Comparison of ENCODE assay signal across 1 cellular context in genomic region chr2:46181789-46182530, GRCh38.
TF ChIP-seq lines count a peak whose summit lies in the region.

No MANE protein-coding gene starts in this region.

TF ChIP-seq in K562, 482 proteins besides CTCF, POLR2A, EP300 and RAD21 (continued from another document):
- peak; percentile 73 for TF ChIP-seq PRDM10 (IDR thresholded peaks at IDR 0.05; ENCODE audit: partially characterized antibody)
- TF ChIP-seq RFX1 (IDR thresholded peaks at IDR 0.05), result peak; percentile 8; the same call in 1 of the 2 replicates
- no peak for TF ChIP-seq TAL1 (IDR thresholded peaks at IDR 0.05)
- TF ChIP-seq ATF1 (CRISPR knock-in tag; IDR thresholded peaks at IDR 0.05), result no peak
- peak; percentile 71 for TF ChIP-seq ATF1 (tag; IDR thresholded peaks at IDR 0.05)
- TF ChIP-seq SMARCB1 (IDR thresholded peaks at IDR 0.05; ENCODE audit: insufficient read length, low read depth), result no peak
- no peak for TF ChIP-seq TAF1 (IDR thresholded peaks at IDR 0.05; ENCODE audit: control insufficient read depth, extremely low read depth, insufficient read depth, low read length, severe bottlenecking)
- TF ChIP-seq ZKSCAN1 (IDR thresholded peaks at IDR 0.05; ENCODE audit: low read depth, low read length), result no peak
- TF ChIP-seq RBFOX2 (IDR thresholded peaks at IDR 0.05; ENCODE audit: low read depth, low read length), result no peak
- TF ChIP-seq VEZF1 (CRISPR knock-in tag; IDR thresholded peaks at IDR 0.05), result peak; percentile 28; the same call in 1 of the 2 replicates
- TF ChIP-seq NRF1 (conservative IDR thresholded peaks at IDR 0.05 in 1 of 2, IDR thresholded peaks at IDR 0.05 in 1 of 2), result 0 out of 4 replicates have a peak, but pooled peaks of 1 of the 2 experiments have one; percentile 29
